ENCODE assay signal across 27 cellular contexts in the genomic region with DNA sequence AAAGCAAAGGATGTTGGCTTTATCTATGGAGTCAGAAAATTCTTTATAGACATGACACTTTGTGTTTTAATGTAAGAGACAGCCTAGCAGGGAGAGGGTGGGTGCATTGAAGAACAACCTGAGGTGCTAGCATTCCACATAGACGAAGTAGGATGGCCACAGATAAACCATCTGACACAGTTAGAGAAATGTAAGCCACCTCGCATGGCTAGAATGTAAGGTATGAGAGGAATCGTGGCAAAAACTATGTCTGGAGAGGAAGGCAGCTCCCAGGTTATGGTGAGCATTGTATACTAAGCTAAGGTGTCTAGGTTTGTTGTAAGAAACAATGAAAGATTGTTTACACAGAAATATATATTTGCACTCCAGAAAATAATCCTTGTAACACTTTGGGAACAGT.
"Had no signal": no experiment of that assay in that cellular context is flagged by ENCODE, and none has a peak within 500 bp of the region (broad histone marks: within the 10 kb centered on the region; RNA-seq: fewer than 3 reads in every experiment).

No MANE protein-coding gene starts in this region.

- H3K4me1 Mint-ChIP-seq: natural killer cell; stimulated activated naive CD8-positive, alpha-beta T cell treated with anti-CD3 and anti-CD28 coated beads, Interleukin-15, amount 100 ng/mL, for 72 hours had no signal

- FAIRE-seq: colon, endothelial cell of umbilical vein, islet of Langerhans, pancreas had no signal

- H3K27me3 ChIP-seq: esophagus muscularis mucosa, foreskin keratinocyte, gastroesophageal sphincter, heart right ventricle, pancreas, right lobe of liver, suprapubic skin, transverse colon, vagina had no signal

- H3K4me3 ChIP-seq: esophagus muscularis mucosa, gastroesophageal sphincter, heart right ventricle, lower lobe of right lung, pancreas, right lobe of liver, smooth muscle cell, suprapubic skin, transverse colon, vagina had no signal

- H3K27me3 Mint-ChIP-seq: dendritic cell treated with granulocyte-macrophage colony-stimulating factor and Interleukin-4, amounts not matched to agents 40 ng/mL and 50 ng/mL, for 4 days; stimulated activated naive CD8-positive, alpha-beta T cell treated with anti-CD3 and anti-CD28 coated beads, Interleukin-15, amount 100 ng/mL, for 72 hours had no signal

- H3K4me1 ChIP-seq: foreskin keratinocyte, heart right ventricle, lower lobe of right lung, pancreas, right lobe of liver, transverse colon, vagina had no signal

- H3K36me3 ChIP-seq: esophagus muscularis mucosa, gastroesophageal sphincter, heart right ventricle, lower lobe of right lung, pancreas, right lobe of liver, suprapubic skin, transverse colon, vagina had no signal

- ATAC-seq: foreskin keratinocyte; gastroesophageal sphincter; heart right ventricle; left ventricle myocardium superior; lower lobe of right lung; natural killer cell; pancreas; right lobe of liver; stimulated activated naive CD8-positive, alpha-beta T cell treated with anti-CD3 and anti-CD28 coated beads, Interleukin-15, amount 100 ng/mL, for 72 hours had no signal

- H3K9me3 ChIP-seq: lower lobe of right lung, pancreas, right lobe of liver, suprapubic skin, transverse colon, vagina had no signal

- H3K4me2 ChIP-seq: smooth muscle cell had no signal

- H3K27ac ChIP-seq: esophagus muscularis mucosa, foreskin keratinocyte, heart right ventricle, lower lobe of right lung, pancreas, right lobe of liver, suprapubic skin, transverse colon, vagina had no signal

- H3K27ac Mint-ChIP-seq: dendritic cell treated with granulocyte-macrophage colony-stimulating factor and Interleukin-4, amounts not matched to agents 40 ng/mL and 50 ng/mL, for 4 days; endodermal cell; natural killer cell; stimulated activated naive CD8-positive, alpha-beta T cell treated with anti-CD3 and anti-CD28 coated beads, Interleukin-15, amount 100 ng/mL, for 72 hours had no signal

- DNase-seq: effector CD8-positive, alpha-beta T cell; endodermal cell; foreskin keratinocyte; heart right ventricle; hippocampal formation; kidney glomerular epithelial cell; left ventricle myocardium superior; lower lobe of right lung; natural killer cell; pancreas; right lobe of liver; stimulated activated CD4-positive, alpha-beta T cell treated with anti-CD3 and anti-CD28 coated beads, Interleukin-12 subunit alpha, Interleukin-12 subunit beta, amount 100 ng/mL, for 4 hours; stimulated activated CD4-positive, alpha-beta T cell treated with anti-CD3 and anti-CD28 coated beads, Interleukin-1b, Interleukin-23, amount 100 ng/mL, for 48 hours; stimulated activated CD4-positive, alpha-beta T cell treated with anti-CD3 and anti-CD28 coated beads, Interleukin-4, amount 100 ng/mL, for 1 hour; stimulated activated CD8-positive, alpha-beta memory T cell treated with anti-CD3 and anti-CD28 coated beads, Interleukin-4, amount 100 ng/mL, for 48 hours; stimulated activated naive CD4-positive, alpha-beta T cell; stimulated activated naive CD8-positive, alpha-beta T cell treated with anti-CD3 and anti-CD28 coated beads, Interleukin-15, amount 100 ng/mL, for 72 hours; transverse colon had no signal

- H3K4me3 Mint-ChIP-seq: dendritic cell treated with granulocyte-macrophage colony-stimulating factor and Interleukin-4, amounts not matched to agents 40 ng/mL and 50 ng/mL, for 4 days; endodermal cell; natural killer cell; stimulated activated naive CD8-positive, alpha-beta T cell treated with anti-CD3 and anti-CD28 coated beads, Interleukin-15, amount 100 ng/mL, for 72 hours had no signal
